In the genomic region with DNA sequence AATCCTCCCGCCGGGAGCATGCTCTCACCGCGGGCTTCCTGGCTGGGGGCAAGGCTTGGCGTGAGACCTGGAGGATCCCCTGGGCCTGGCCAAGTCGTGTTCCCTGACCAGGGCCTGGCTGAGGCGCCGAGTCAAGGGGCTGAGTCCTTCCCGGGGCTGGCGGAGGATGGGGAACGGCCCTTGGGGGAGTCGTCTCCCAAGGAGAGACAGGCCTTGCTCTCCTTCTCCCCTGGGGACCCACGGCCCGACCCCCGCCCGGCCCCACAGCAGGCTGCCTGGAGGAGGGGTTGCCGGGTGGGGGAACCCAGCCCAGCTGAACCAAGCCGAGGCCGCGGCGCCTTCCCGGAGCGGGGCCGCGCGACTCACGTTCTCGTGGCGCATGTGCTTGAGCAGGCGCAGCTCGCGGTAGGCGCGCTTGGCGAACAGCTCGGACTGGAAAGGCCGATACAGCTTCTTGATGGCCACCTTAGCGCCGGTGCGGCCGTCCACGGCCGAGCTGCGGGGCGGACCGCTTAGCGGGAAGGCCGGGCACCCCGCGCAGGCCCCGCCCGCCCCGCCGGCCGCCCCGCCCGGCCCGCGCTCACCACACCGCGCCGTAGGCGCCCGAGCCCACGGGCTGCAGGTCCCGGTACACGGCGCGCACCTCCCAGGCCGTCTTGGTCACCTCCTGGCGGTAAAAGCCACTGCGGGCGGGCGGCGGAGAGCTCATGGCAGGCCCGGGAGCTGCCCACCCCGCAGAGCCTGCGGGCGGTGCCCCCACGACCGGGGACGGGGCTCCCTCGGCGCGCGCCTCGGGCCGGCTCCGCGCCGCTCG, we compare ENCODE assay signal across 1 cellular context.
TF ChIP-seq lines count a peak whose summit lies in the region.

No MANE protein-coding gene starts in this region.

TF ChIP-seq in HCT116, 20 proteins besides CTCF, POLR2A, EP300 and RAD21:
- TF ChIP-seq, protein P1, sequence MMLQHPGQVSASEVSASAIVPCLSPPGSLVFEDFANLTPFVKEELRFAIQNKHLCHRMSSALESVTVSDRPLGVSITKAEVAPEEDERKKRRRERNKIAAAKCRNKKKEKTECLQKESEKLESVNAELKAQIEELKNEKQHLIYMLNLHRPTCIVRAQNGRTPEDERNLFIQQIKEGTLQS (IDR thresholded peaks at IDR 0.05): no peak
- TF ChIP-seq EZH2 (IDR thresholded peaks at IDR 0.05): no peak
- TF ChIP-seq, protein P2, sequence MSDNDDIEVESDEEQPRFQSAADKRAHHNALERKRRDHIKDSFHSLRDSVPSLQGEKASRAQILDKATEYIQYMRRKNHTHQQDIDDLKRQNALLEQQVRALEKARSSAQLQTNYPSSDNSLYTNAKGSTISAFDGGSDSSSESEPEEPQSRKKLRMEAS (IDR thresholded peaks at IDR 0.05): peak; percentile 71; the same call in 1 of the 2 replicates
- peak; percentile 3 for TF ChIP-seq POLR2AphosphoS5 (IDR thresholded peaks at IDR 0.05; ENCODE audit: low read depth, low read length)
- TF ChIP-seq TCF7L2 (IDR thresholded peaks at IDR 0.05; ENCODE audit: borderline replicate concordance, extremely low read depth, insufficient read depth, insufficient read length): no peak
- TF ChIP-seq EGR1 (IDR thresholded peaks at IDR 0.05; ENCODE audit: low read depth): no peak
- no peak for TF ChIP-seq FOSL1 (IDR thresholded peaks at IDR 0.05; ENCODE audit: low read depth)
- peak; percentile 90 for TF ChIP-seq ZFX (IDR thresholded peaks at IDR 0.05)
- TF ChIP-seq, protein P3, sequence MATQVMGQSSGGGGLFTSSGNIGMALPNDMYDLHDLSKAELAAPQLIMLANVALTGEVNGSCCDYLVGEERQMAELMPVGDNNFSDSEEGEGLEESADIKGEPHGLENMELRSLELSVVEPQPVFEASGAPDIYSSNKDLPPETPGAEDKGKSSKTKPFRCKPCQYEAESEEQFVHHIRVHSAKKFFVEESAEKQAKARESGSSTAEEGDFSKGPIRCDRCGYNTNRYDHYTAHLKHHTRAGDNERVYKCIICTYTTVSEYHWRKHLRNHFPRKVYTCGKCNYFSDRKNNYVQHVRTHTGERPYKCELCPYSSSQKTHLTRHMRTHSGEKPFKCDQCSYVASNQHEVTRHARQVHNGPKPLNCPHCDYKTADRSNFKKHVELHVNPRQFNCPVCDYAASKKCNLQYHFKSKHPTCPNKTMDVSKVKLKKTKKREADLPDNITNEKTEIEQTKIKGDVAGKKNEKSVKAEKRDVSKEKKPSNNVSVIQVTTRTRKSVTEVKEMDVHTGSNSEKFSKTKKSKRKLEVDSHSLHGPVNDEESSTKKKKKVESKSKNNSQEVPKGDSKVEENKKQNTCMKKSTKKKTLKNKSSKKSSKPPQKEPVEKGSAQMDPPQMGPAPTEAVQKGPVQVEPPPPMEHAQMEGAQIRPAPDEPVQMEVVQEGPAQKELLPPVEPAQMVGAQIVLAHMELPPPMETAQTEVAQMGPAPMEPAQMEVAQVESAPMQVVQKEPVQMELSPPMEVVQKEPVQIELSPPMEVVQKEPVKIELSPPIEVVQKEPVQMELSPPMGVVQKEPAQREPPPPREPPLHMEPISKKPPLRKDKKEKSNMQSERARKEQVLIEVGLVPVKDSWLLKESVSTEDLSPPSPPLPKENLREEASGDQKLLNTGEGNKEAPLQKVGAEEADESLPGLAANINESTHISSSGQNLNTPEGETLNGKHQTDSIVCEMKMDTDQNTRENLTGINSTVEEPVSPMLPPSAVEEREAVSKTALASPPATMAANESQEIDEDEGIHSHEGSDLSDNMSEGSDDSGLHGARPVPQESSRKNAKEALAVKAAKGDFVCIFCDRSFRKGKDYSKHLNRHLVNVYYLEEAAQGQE (IDR thresholded peaks at IDR 0.05; ENCODE audit: low read depth): no peak
- TF ChIP-seq ELF1 (IDR thresholded peaks at IDR 0.05; ENCODE audit: borderline replicate concordance, low read depth): no peak
- no peak for TF ChIP-seq SRF (IDR thresholded peaks at IDR 0.05; ENCODE audit: low read depth)
- no peak for TF ChIP-seq JUND (IDR thresholded peaks at IDR 0.05)
- no peak for TF ChIP-seq ZNF274 (IDR thresholded peaks at IDR 0.05; ENCODE audit: low read depth, low read length)
TF ChIP-seq in HCT116: peak in this region for 3.
